8 cellular contexts compared by ENCODE assay signal in genomic region chr7:114922652-114923402, GRCh38. TPM values are rescaled to one million over a fixed set of nuclear protein-coding genes. Genes with fewer than 3 reads are reported as not detected.
DNase-seq lines count a peak whose midpoint lies in the region; ATAC-seq, FAIRE-seq and TF ChIP-seq lines count a peak whose summit lies in the region.

No MANE protein-coding gene starts in this region.

- no peak for TF ChIP-seq POLR2A in vagina (IDR thresholded peaks at IDR 0.05)

- H3K27me3 ChIP-seq in OCI-LY1 (ENCODE audit: insufficient read depth, low read length) (peaks cover 3% of the 10 kb centered on the region; the same call in 1 of the 2 replicates), pancreas (no peaks in the 10 kb centered on the region), vagina (no peaks in the 10 kb centered on the region)

- H3K4me1 ChIP-seq in OCI-LY1 (ENCODE audit: insufficient read depth, low read length, severe bottlenecking) (peaks cover 12% of the 10 kb centered on the region), pancreas (peaks cover 0 to 9% (median 6%) of the 10 kb centered on the region in 3 donors), vagina (peaks cover 24% of the 10 kb centered on the region)

- intact Hi-C loops in pancreas (cut with DNase I), result no loop called here
- intact Hi-C loops in vagina (cut with DNase I), result loop anchor here (10.0 kb wide), 1 partner anchor 838 kb away; no protein-coding TSS in a partner anchor

- H2AFZ ChIP-seq in OCI-LY1 (ENCODE audit: low read length), result peak overlapping the region; percentile 82

- no peaks in the 10 kb centered on the region for H3F3A ChIP-seq in OCI-LY1 (ENCODE audit: insufficient read depth, low read length)

- no peaks in the 10 kb centered on the region for H3K9me3 ChIP-seq in OCI-LY1 (ENCODE audit: low read length)
- no peaks in the 10 kb centered on the region for H3K9me3 ChIP-seq in pancreas
- no peaks in the 10 kb centered on the region for H3K9me3 ChIP-seq in vagina

- no peaks in the 10 kb centered on the region for H3K36me3 ChIP-seq in OCI-LY1 (ENCODE audit: insufficient read depth, low read length)
- H3K36me3 ChIP-seq in pancreas, result no peaks in the 10 kb centered on the region
- no peaks in the 10 kb centered on the region for H3K36me3 ChIP-seq in vagina

- FAIRE-seq in pancreas (lab: Jason Lieb, UNC), result no peak

- H3K4me3 ChIP-seq in OCI-LY1 (ENCODE audit: low read depth, low read length, poor library complexity, severe bottlenecking) (peak overlapping the region; percentile 64), pancreas (peak overlapping the region; percentile 49 to 80 (median 64)), vagina (peak overlapping the region; percentile 58 to 90)

- 0 to 1% methylated on average over 47 to 51 of the region's 51 CpGs for WGBS in pancreas, 2 donors

- DNase-seq in NCI-H510A treated with DMSO at 0.1 percent for 48 hours (lab: John Stamatoyannopoulos, UW) (peak; percentile 11), NCI-H510A (lab: John Stamatoyannopoulos, UW) (no peak), glomerular endothelial cell (ENCODE audit: extremely low read depth, low read depth, low spot score) (peak; percentile 45), pancreas (peak; percentile 7 to 76 (median 38)), vagina (ENCODE audit: extremely low spot score in 2 of 2) (no peak)
- peak; percentile 53 for DNase-seq in activated effector memory CD4-positive, alpha-beta T cell treated with Interleukin-2 at 50 U/mL for 16 hours

- ATAC-seq in HG02938 (IDR thresholded peaks at IDR 0.05; ENCODE audit: unreplicated experiment) (peak; percentile 28), pancreas (peak; percentile 73 to 82 (median 76))

- 0 out of 2 replicates have a peak, but pooled peaks cover 2% of the 10 kb centered on the region for H3K9me2 ChIP-seq in OCI-LY1 (ENCODE audit: low read depth, low read length)

- no peaks in the 10 kb centered on the region for H3K79me2 ChIP-seq in OCI-LY1 (ENCODE audit: insufficient read depth, low read length)

- H3K4me2 ChIP-seq in OCI-LY1 (ENCODE audit: low read length), result peak overlapping the region; percentile 92

- H3K27ac ChIP-seq in OCI-LY1 (ENCODE audit: low read depth, low read length, poor library complexity, severe bottlenecking) (no peak overlapping the region), pancreas (peak overlapping the region; percentile 58 to 86 (median 68)), vagina (peak overlapping the region; percentile 92)

- no peaks in the 10 kb centered on the region for H4K20me1 ChIP-seq in OCI-LY1 (ENCODE audit: insufficient read depth, low read length)

- no peak for TF ChIP-seq CTCF in OCI-LY1 (IDR thresholded peaks at IDR 0.05; ENCODE audit: low read length)
- no peak for TF ChIP-seq CTCF in pancreas (IDR thresholded peaks at IDR 0.05)
- TF ChIP-seq CTCF in vagina (IDR thresholded peaks at IDR 0.05), result no peak

- H3K9ac ChIP-seq in OCI-LY1 (ENCODE audit: low read length), result peak overlapping the region; percentile 51

RNA-seq across cellular contexts. Expression of gene MDFIC, which starts 0.9 kb away (rescaled TPM):
- total RNA-seq in glomerular endothelial cell (11.0 and 16.6 TPM in 2 replicates), pancreas (10 to 100 TPM in 2 of 6 donors, 1 to 10 TPM in 4; 3.5 to 12.3 (median 4.8) TPM), vagina (27.7 TPM)
- polyA plus RNA-seq in pancreas, result 1 to 10 TPM; 3.1 to 5.2 TPM

Comparison
In these comparisons a context has a peak if more than half of its experiments do, and no peak if none do; other contexts are left out.
1. DNase-seq: peak in NCI-H510A treated with DMSO at 0.1 percent for 48 hours (single experiment), activated effector memory CD4-positive, alpha-beta T cell treated with Interleukin-2 at 50 U/mL for 16 hours (single experiment), glomerular endothelial cell (single experiment) and pancreas (6 of 6); none in NCI-H510A (single experiment) and vagina (0 of 2).
2. Peak in every context shown above with its lines, with median percentiles within 50 percentile points of each other: H3K4me3 ChIP-seq.